2 cellular contexts compared by ENCODE assay signal in genomic region chr5:78693339-78693738, GRCh38.
TF ChIP-seq lines count a peak whose summit lies in the region.

No MANE protein-coding gene starts in this region.

TF ChIP-seq in HCT116, 20 proteins besides CTCF, POLR2A, EP300 and RAD21 (continued from another document):
- TF ChIP-seq SRF (IDR thresholded peaks at IDR 0.05; ENCODE audit: low read depth): no peak
- no peak for TF ChIP-seq SP1 (IDR thresholded peaks at IDR 0.05; ENCODE audit: low read depth)
- no peak for TF ChIP-seq POLR2AphosphoS5 (IDR thresholded peaks at IDR 0.05; ENCODE audit: low read depth, low read length)
- TF ChIP-seq CBX3 (IDR thresholded peaks at IDR 0.05; ENCODE audit: low read depth): no peak
- no peak for TF ChIP-seq JUND (IDR thresholded peaks at IDR 0.05)
- TF ChIP-seq CEBPB (IDR thresholded peaks at IDR 0.05; ENCODE audit: low read depth): no peak
- no peak for TF ChIP-seq EZH2 (IDR thresholded peaks at IDR 0.05)
- no peak for TF ChIP-seq FOSL1 (IDR thresholded peaks at IDR 0.05; ENCODE audit: low read depth)
- no peak for TF ChIP-seq EZH2phosphoT487 (IDR thresholded peaks at IDR 0.05; ENCODE audit: borderline replicate concordance)
- TF ChIP-seq YY1 (IDR thresholded peaks at IDR 0.05; ENCODE audit: extremely low read depth, insufficient replicate concordance, low read depth, low read length): no peak
- TF ChIP-seq TCF7L2 (IDR thresholded peaks at IDR 0.05; ENCODE audit: borderline replicate concordance, extremely low read depth, insufficient read depth, insufficient read length): no peak
- TF ChIP-seq EGR1 (IDR thresholded peaks at IDR 0.05; ENCODE audit: low read depth): no peak
- TF ChIP-seq ZBTB33 (IDR thresholded peaks at IDR 0.05; ENCODE audit: extremely low read depth, insufficient replicate concordance, low read length): no peak
- TF ChIP-seq ELF1 (IDR thresholded peaks at IDR 0.05; ENCODE audit: borderline replicate concordance, low read depth): no peak
- TF ChIP-seq ZNF274 (IDR thresholded peaks at IDR 0.05; ENCODE audit: low read depth, low read length): no peak
- TF ChIP-seq ATF3 (IDR thresholded peaks at IDR 0.05): no peak

TF ChIP-seq in K562, 482 proteins besides CTCF, POLR2A, EP300 and RAD21 (continues in another document):
- TF ChIP-seq CHAMP1 (IDR thresholded peaks at IDR 0.05): no peak
- no peak for TF ChIP-seq TRIM28 (IDR thresholded peaks at IDR 0.05)
- TF ChIP-seq MED1 (CRISPR knock-in tag; IDR thresholded peaks at IDR 0.05; ENCODE audit: borderline replicate concordance): no peak
- TF ChIP-seq, protein P1, sequence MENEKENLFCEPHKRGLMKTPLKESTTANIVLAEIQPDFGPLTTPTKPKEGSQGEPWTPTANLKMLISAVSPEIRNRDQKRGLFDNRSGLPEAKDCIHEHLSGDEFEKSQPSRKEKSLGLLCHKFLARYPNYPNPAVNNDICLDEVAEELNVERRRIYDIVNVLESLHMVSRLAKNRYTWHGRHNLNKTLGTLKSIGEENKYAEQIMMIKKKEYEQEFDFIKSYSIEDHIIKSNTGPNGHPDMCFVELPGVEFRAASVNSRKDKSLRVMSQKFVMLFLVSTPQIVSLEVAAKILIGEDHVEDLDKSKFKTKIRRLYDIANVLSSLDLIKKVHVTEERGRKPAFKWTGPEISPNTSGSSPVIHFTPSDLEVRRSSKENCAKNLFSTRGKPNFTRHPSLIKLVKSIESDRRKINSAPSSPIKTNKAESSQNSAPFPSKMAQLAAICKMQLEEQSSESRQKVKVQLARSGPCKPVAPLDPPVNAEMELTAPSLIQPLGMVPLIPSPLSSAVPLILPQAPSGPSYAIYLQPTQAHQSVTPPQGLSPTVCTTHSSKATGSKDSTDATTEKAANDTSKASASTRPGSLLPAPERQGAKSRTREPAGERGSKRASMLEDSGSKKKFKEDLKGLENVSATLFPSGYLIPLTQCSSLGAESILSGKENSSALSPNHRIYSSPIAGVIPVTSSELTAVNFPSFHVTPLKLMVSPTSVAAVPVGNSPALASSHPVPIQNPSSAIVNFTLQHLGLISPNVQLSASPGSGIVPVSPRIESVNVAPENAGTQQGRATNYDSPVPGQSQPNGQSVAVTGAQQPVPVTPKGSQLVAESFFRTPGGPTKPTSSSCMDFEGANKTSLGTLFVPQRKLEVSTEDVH (IDR thresholded peaks at IDR 0.05; ENCODE audit: low read depth, partially characterized antibody): no peak
- TF ChIP-seq, protein P2, sequence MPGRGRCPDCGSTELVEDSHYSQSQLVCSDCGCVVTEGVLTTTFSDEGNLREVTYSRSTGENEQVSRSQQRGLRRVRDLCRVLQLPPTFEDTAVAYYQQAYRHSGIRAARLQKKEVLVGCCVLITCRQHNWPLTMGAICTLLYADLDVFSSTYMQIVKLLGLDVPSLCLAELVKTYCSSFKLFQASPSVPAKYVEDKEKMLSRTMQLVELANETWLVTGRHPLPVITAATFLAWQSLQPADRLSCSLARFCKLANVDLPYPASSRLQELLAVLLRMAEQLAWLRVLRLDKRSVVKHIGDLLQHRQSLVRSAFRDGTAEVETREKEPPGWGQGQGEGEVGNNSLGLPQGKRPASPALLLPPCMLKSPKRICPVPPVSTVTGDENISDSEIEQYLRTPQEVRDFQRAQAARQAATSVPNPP (IDR thresholded peaks at IDR 0.05; ENCODE audit: borderline replicate concordance, insufficient read depth, insufficient read length): no peak
- no peak for TF ChIP-seq FOXP4 (CRISPR knock-in tag; IDR thresholded peaks at IDR 0.05; ENCODE audit: borderline replicate concordance)
- no peak for TF ChIP-seq NFYB (IDR thresholded peaks at IDR 0.05; ENCODE audit: extremely low read depth, insufficient read length)
- no peak for TF ChIP-seq MTF1 (CRISPR knock-in tag; IDR thresholded peaks at IDR 0.05; ENCODE audit: borderline replicate concordance)
- TF ChIP-seq CHCHD3 (CRISPR knock-in tag; IDR thresholded peaks at IDR 0.05): no peak
- TF ChIP-seq, protein P3, sequence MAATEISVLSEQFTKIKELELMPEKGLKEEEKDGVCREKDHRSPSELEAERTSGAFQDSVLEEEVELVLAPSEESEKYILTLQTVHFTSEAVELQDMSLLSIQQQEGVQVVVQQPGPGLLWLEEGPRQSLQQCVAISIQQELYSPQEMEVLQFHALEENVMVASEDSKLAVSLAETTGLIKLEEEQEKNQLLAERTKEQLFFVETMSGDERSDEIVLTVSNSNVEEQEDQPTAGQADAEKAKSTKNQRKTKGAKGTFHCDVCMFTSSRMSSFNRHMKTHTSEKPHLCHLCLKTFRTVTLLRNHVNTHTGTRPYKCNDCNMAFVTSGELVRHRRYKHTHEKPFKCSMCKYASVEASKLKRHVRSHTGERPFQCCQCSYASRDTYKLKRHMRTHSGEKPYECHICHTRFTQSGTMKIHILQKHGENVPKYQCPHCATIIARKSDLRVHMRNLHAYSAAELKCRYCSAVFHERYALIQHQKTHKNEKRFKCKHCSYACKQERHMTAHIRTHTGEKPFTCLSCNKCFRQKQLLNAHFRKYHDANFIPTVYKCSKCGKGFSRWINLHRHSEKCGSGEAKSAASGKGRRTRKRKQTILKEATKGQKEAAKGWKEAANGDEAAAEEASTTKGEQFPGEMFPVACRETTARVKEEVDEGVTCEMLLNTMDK (IDR thresholded peaks at IDR 0.05; ENCODE audit: borderline replicate concordance, insufficient read depth, low read depth, low read length, poor library complexity, severe bottlenecking): no peak
- no peak for TF ChIP-seq AFF1 (IDR thresholded peaks at IDR 0.05; ENCODE audit: low read depth in 1 of 2, partially characterized antibody in 2 of 2)
- no peak for TF ChIP-seq TSHZ1 (CRISPR knock-in tag; IDR thresholded peaks at IDR 0.05)
